1 cellular context compared by ENCODE assay signal in the genomic region with DNA sequence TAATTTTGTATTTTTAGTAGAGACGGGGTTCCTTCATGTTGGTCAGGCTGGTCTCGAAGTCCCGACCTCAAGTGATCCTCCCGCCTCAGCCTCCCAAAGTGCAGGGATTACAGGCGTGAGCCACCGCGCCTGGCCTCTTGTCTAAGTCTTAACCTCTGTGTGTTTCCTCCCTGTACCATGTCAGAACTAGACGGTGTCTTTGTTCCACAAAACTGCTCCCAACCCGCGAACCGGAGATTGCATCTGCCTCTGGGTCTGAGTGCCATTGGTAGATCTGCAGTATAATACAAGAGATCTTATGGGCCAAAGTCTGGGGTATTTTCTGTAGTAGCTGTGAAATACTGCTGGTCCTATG.
TF ChIP-seq lines count a peak whose summit lies in the region.

No MANE protein-coding gene starts in this region.

TF ChIP-seq in A549, 52 proteins besides CTCF, POLR2A, EP300 and RAD21 (continued from another document):
- TF ChIP-seq, protein P1, sequence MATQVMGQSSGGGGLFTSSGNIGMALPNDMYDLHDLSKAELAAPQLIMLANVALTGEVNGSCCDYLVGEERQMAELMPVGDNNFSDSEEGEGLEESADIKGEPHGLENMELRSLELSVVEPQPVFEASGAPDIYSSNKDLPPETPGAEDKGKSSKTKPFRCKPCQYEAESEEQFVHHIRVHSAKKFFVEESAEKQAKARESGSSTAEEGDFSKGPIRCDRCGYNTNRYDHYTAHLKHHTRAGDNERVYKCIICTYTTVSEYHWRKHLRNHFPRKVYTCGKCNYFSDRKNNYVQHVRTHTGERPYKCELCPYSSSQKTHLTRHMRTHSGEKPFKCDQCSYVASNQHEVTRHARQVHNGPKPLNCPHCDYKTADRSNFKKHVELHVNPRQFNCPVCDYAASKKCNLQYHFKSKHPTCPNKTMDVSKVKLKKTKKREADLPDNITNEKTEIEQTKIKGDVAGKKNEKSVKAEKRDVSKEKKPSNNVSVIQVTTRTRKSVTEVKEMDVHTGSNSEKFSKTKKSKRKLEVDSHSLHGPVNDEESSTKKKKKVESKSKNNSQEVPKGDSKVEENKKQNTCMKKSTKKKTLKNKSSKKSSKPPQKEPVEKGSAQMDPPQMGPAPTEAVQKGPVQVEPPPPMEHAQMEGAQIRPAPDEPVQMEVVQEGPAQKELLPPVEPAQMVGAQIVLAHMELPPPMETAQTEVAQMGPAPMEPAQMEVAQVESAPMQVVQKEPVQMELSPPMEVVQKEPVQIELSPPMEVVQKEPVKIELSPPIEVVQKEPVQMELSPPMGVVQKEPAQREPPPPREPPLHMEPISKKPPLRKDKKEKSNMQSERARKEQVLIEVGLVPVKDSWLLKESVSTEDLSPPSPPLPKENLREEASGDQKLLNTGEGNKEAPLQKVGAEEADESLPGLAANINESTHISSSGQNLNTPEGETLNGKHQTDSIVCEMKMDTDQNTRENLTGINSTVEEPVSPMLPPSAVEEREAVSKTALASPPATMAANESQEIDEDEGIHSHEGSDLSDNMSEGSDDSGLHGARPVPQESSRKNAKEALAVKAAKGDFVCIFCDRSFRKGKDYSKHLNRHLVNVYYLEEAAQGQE (IDR thresholded peaks at IDR 0.05) = no peak
TF ChIP-seq in A549: peak in this region for 0.
